In the genomic region with DNA sequence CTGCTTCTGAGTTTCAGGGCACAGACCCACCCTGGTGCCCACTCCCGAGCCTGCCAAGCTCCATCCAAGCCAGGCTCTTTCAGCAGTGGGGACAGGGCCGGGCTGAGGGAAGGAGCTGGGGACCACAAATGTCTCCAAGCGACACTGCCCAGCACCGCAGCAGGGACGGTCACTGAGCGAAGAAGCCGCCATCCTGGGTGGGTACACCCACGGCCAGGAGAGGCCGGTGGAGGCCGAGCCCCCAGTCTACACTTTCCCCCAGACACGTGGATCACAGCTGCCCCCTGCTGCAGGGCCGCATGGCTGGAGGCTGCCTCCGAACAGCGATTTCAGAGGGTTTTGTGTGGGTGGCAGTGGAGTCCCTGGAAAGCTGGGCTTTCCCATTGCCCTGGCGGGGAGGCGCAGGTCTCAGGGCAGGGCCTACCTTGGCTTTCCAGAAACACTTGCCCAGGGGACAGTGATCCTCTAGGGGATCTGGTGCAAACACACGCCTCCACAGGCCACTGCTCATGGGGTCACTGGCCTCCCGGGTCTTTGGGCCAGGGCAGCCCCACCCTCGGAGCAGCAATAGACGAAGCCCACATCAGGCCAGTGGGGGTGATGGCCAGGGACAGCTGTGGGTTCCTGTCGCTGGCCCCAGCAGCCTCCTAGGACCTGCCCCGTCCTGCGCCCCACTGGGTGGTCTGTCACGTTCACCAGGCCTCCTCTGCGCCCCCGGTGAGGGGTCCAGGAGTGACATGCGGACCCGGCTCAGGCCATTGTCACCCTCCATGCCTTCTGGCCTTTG, we compare ENCODE assay signal across 11 cellular contexts. TPM values are rescaled to one million over a fixed set of nuclear protein-coding genes. Genes with fewer than 3 reads are reported as not detected.
A peak's percentile ranks its signal among the peaks of the same experiment; 100 is the strongest.
DNase-seq lines count a peak whose midpoint lies in the region; ATAC-seq, FAIRE-seq and TF ChIP-seq lines count a peak whose summit lies in the region.
"Had no signal": no experiment of that assay in that cellular context is flagged by ENCODE, and none has a peak within 500 bp of the region (broad histone marks: within the 10 kb centered on the region; RNA-seq: fewer than 3 reads in every experiment).

No MANE protein-coding gene starts in this region.

- H3K27ac Mint-ChIP-seq in Calu3 (ENCODE audit: unreplicated experiment): peak overlapping the region; percentile 91
- H3K27ac Mint-ChIP-seq in activated T-helper 17 cell treated with anti-CD3 and anti-CD28 coated beads, Interleukin-2, amount 50 U/mL, for 72 hours: peak overlapping the region; percentile 95
- H3K27ac Mint-ChIP-seq: type B pancreatic cell had no signal

- H3K36me3 Mint-ChIP-seq in Calu3 (ENCODE audit: insufficient read depth, unreplicated experiment): peaks cover 41% of the 10 kb centered on the region
- peaks cover 40% of the 10 kb centered on the region for H3K36me3 Mint-ChIP-seq in activated T-helper 17 cell treated with anti-CD3 and anti-CD28 coated beads, Interleukin-2, amount 50 U/mL, for 72 hours (ENCODE audit: low read depth)
- H3K36me3 Mint-ChIP-seq: type B pancreatic cell had no signal

- peak; percentile 73 for FAIRE-seq in GM18507 (lab: Jason Lieb, UNC)

- ATAC-seq in activated T-helper 17 cell treated with anti-CD3 and anti-CD28 coated beads, Interleukin-2, amount 50 U/mL, for 72 hours (replicated peaks): no peak
- ATAC-seq in HG02981 (IDR thresholded peaks at IDR 0.05; ENCODE audit: unreplicated experiment) (no peak), HG03175 (IDR thresholded peaks at IDR 0.05; ENCODE audit: unreplicated experiment) (no peak)

- H3K9me3 Mint-ChIP-seq in Calu3 (ENCODE audit: low read depth, unreplicated experiment): no peaks in the 10 kb centered on the region
- H3K9me3 Mint-ChIP-seq in activated T-helper 17 cell treated with anti-CD3 and anti-CD28 coated beads, Interleukin-2, amount 50 U/mL, for 72 hours: no peaks in the 10 kb centered on the region
- H3K9me3 Mint-ChIP-seq: type B pancreatic cell had no signal

- TF ChIP-seq CTCF in Calu3 (IDR thresholded peaks at IDR 0.05; ENCODE audit: unreplicated experiment) (no peak), neutrophil (IDR thresholded peaks at IDR 0.05) (no peak)

- no TSS peak for BruUV-seq in Calu3 (replicated peaks; lab: Mats Ljungman, UMichigan)

- no peaks in the 10 kb centered on the region for H3K27me3 ChIP-seq in neutrophil

- peaks cover 91 to 93% of the 10 kb centered on the region in 2 experiments for H3K4me1 ChIP-seq in neutrophil (ENCODE audit: control insufficient read depth in 1 of 2, insufficient read depth in 1 of 2, low read depth in 1 of 2, low read length in 1 of 2)

- no peaks in the 10 kb centered on the region for H3K27me3 Mint-ChIP-seq in Calu3 (ENCODE audit: unreplicated experiment)
- H3K27me3 Mint-ChIP-seq in activated T-helper 17 cell treated with anti-CD3 and anti-CD28 coated beads, Interleukin-2, amount 50 U/mL, for 72 hours: no peaks in the 10 kb centered on the region

- no peaks in the 10 kb centered on the region for H3K9me3 ChIP-seq in neutrophil

- H3K4me3 ChIP-seq in neutrophil (ENCODE audit: low read depth in 1 of 2, low read length in 1 of 2): peak overlapping the region; percentile 85 to 97

- intact Hi-C loops in Calu3 (cut with micrococcal nuclease; ENCODE audit: unreplicated experiment): no loop called here

- H3K27ac ChIP-seq in neutrophil: peak overlapping the region; percentile 98

- H3K4me1 Mint-ChIP-seq in Calu3 (ENCODE audit: low read depth, unreplicated experiment): peaks cover 15% of the 10 kb centered on the region
- peaks cover 44% of the 10 kb centered on the region for H3K4me1 Mint-ChIP-seq in activated T-helper 17 cell treated with anti-CD3 and anti-CD28 coated beads, Interleukin-2, amount 50 U/mL, for 72 hours

- CTCF ChIA-PET in Calu3 (lab: Charles Lee): interaction anchor here (0.7 kb wide), 1 partner anchor 96 kb away, joined by 3 read pairs; no protein-coding TSS in a partner anchor

- DNase-seq in Calu3 (no peak), GM18507 (ENCODE audit: extremely low spot score, insufficient read length, low read depth) (no peak), cerebellar cortex (ENCODE audit: low spot score) (no peak)
- DNase-seq: DMS79, NCI-H1417 treated with DMSO at 0.1 percent for 48 hours, occipital lobe had no signal

- no peak overlapping the region for H3K4me3 Mint-ChIP-seq in Calu3 (ENCODE audit: low read depth, unreplicated experiment)
- H3K4me3 Mint-ChIP-seq in activated T-helper 17 cell treated with anti-CD3 and anti-CD28 coated beads, Interleukin-2, amount 50 U/mL, for 72 hours: peak overlapping the region; percentile 98
- H3K4me3 Mint-ChIP-seq: type B pancreatic cell had no signal

- H3K36me3 ChIP-seq in neutrophil: no peaks in the 10 kb centered on the region

RNA-seq across cellular contexts. Expression of a gene that starts 1.2 kb away (rescaled TPM):
- total RNA-seq in Calu3 (2022): 1.4 TPM in 2 replicates
- total RNA-seq in activated T-helper 17 cell treated with anti-CD3 and anti-CD28 coated beads, Interleukin-2, amount 50 U/mL, for 72 hours: 10 to 100 TPM; 46.5 to 49.5 TPM

RNA-seq across cellular contexts. Expression of a gene that starts 45.6 kb away (rescaled TPM):
- total RNA-seq in Calu3 (2022): 28.9 and 32.4 TPM in 2 replicates
- 10 to 100 TPM; 49.2 to 58.6 TPM for total RNA-seq in activated T-helper 17 cell treated with anti-CD3 and anti-CD28 coated beads, Interleukin-2, amount 50 U/mL, for 72 hours

Comparison
In these comparisons a context has a peak if more than half of its experiments do, and no peak if none do; other contexts are left out.
1. RNA of a gene that starts 1.2 kb away (total RNA-seq): 46.5 to 49.5 TPM in activated T-helper 17 cell treated with anti-CD3 and anti-CD28 coated beads, Interleukin-2, amount 50 U/mL, for 72 hours; 1.4 TPM in Calu3; every median in the first group is over 10 times any median in the second.